ENCODE assay signal across 8 cellular contexts in genomic region chr4:73257242-73257994, GRCh38. TPM values are rescaled to one million over a fixed set of nuclear protein-coding genes. Genes with fewer than 3 reads are reported as not detected.
DNase-seq lines count a peak whose midpoint lies in the region; ATAC-seq and TF ChIP-seq lines count a peak whose summit lies in the region.

No MANE protein-coding gene starts in this region.

- no peaks in the 10 kb centered on the region for H3K36me3 Mint-ChIP-seq in IgD-negative memory B cell
- H3K36me3 Mint-ChIP-seq in activated T-cell treated with anti-CD3 and anti-CD28 coated beads, Interleukin-2, amount 50 U/mL, for 72 hours (ENCODE audit: insufficient read depth in 2 of 2), result peaks cover 6 to 32% of the 10 kb centered on the region in 2 donors
- H3K36me3 Mint-ChIP-seq in naive thymus-derived CD4-positive, alpha-beta T cell, result peaks cover 0 to 12% (median 0%) of the 10 kb centered on the region in 5 donors
- peaks cover 15 to 22% of the 10 kb centered on the region in 2 donors for H3K36me3 Mint-ChIP-seq in stimulated activated naive B cell treated with anti-CD40 and anti-IgM and Interleukin-4, amounts not matched to agents 10 μg/mL and 1 μg/mL and 100 μg/mL, for 72 hours

- no peaks in the 10 kb centered on the region for H3K27me3 Mint-ChIP-seq in IgD-negative memory B cell
- no peaks in the 10 kb centered on the region for H3K27me3 Mint-ChIP-seq in activated T-cell treated with anti-CD3 and anti-CD28 coated beads, Interleukin-2, amount 50 U/mL, for 72 hours (ENCODE audit: low read depth)
- H3K27me3 Mint-ChIP-seq in naive thymus-derived CD4-positive, alpha-beta T cell, result no peaks in the 10 kb centered on the region
- no peaks in the 10 kb centered on the region for H3K27me3 Mint-ChIP-seq in stimulated activated naive B cell treated with anti-CD40 and anti-IgM and Interleukin-4, amounts not matched to agents 10 μg/mL and 1 μg/mL and 100 μg/mL, for 72 hours

- H4K20me1 ChIP-seq in fibroblast of lung (ENCODE audit: control insufficient read depth, extremely low read depth, insufficient read depth, low read length), result no peaks in the 10 kb centered on the region

- H3K9me3 Mint-ChIP-seq in IgD-negative memory B cell, result no peaks in the 10 kb centered on the region
- H3K9me3 Mint-ChIP-seq in activated T-cell treated with anti-CD3 and anti-CD28 coated beads, Interleukin-2, amount 50 U/mL, for 72 hours, result no peaks in the 10 kb centered on the region
- peaks cover 0 to 6% (median 0%) of the 10 kb centered on the region in 11 donors for H3K9me3 Mint-ChIP-seq in naive thymus-derived CD4-positive, alpha-beta T cell
- H3K9me3 Mint-ChIP-seq in stimulated activated naive B cell treated with anti-CD40 and anti-IgM and Interleukin-4, amounts not matched to agents 10 μg/mL and 1 μg/mL and 100 μg/mL, for 72 hours, result no peaks in the 10 kb centered on the region

- peaks cover 75% of the 10 kb centered on the region for H3K79me2 ChIP-seq in fibroblast of lung (ENCODE audit: control insufficient read depth, insufficient read depth, low read length)

- intact Hi-C loops in naive thymus-derived CD4-positive, alpha-beta T cell (cut with micrococcal nuclease), result loop anchor here (1.0 to 10.0 kb wide), 11 partner anchors 71 to 1140 kb away; no protein-coding TSS in a partner anchor

- peak overlapping the region; percentile 57 to 96 (median 78) for H3K4me3 ChIP-seq in fibroblast of lung (replicated peaks in 1 of 4; ENCODE audit: control extremely low read depth in 1 of 4, insufficient read depth in 1 of 4, low read depth in 3 of 4, low read length in 4 of 4)
- H3K4me3 ChIP-seq in naive thymus-derived CD4-positive, alpha-beta T cell (ENCODE audit: low read length), result peak overlapping the region; percentile 81

- peak overlapping the region; percentile 97 for H3K27ac ChIP-seq in fibroblast of lung (ENCODE audit: insufficient read depth, low read length)
- H3K27ac ChIP-seq in naive thymus-derived CD4-positive, alpha-beta T cell (ENCODE audit: low read depth, low read length), result peak overlapping the region; percentile 98

- POLR2A ChIA-PET in naive thymus-derived CD4-positive, alpha-beta T cell (lab: Charles Lee), result interaction anchor here (0.6 to 7.0 kb wide), 4 partner anchors 36 to 188 kb away, joined by 3 to 84 read pairs (median 3); partner anchors contain the start of gene COX18

- peak overlapping the region; percentile 99 to 100 (median 100) for H3K27ac Mint-ChIP-seq in IgD-negative memory B cell
- H3K27ac Mint-ChIP-seq in activated T-cell treated with anti-CD3 and anti-CD28 coated beads, Interleukin-2, amount 50 U/mL, for 72 hours, result peak overlapping the region; percentile 99
- H3K27ac Mint-ChIP-seq in naive thymus-derived CD4-positive, alpha-beta T cell, result peak overlapping the region; percentile 96 to 100 (median 100)
- peak overlapping the region; percentile 100 for H3K27ac Mint-ChIP-seq in stimulated activated naive B cell treated with anti-CD40 and anti-IgM and Interleukin-4, amounts not matched to agents 10 μg/mL and 1 μg/mL and 100 μg/mL, for 72 hours

- no peaks in the 10 kb centered on the region for H3K27me3 ChIP-seq in fibroblast of lung (ENCODE audit: control insufficient read depth, insufficient read depth, low read length)
- H3K27me3 ChIP-seq in naive thymus-derived CD4-positive, alpha-beta T cell (ENCODE audit: control insufficient read depth in 2 of 2, insufficient read depth in 2 of 2, low read length in 2 of 2), result no peaks in the 10 kb centered on the region

- H2AFZ ChIP-seq in fibroblast of lung (ENCODE audit: low read length), result no peak overlapping the region

- peak; percentile 62 for DNase-seq in AG09319 (ENCODE audit: extremely low read depth, low read depth)
- peak; percentile 92 for DNase-seq in OCI-M1 (lab: John Stamatoyannopoulos, UW)
- peak; percentile 60 to 63 for DNase-seq in activated T-cell treated with anti-CD3 and anti-CD28 coated beads, Interleukin-2, amount 50 U/mL, for 72 hours
- DNase-seq in fibroblast of lung (ENCODE audit: low read depth in 2 of 2), result peak; percentile 79 to 91
- DNase-seq in naive thymus-derived CD4-positive, alpha-beta T cell, result peak; percentile 38 to 71 (median 54)
- peak; percentile 21 for DNase-seq in stimulated activated naive B cell treated with anti-CD40 and anti-IgM and Interleukin-4, amounts not matched to agents 10 μg/mL and 1 μg/mL and 100 μg/mL, for 72 hours

- peak; percentile 73 for TF ChIP-seq CTCF in AG09319 (IDR thresholded peaks at IDR 0.05; ENCODE audit: low read depth, low read length)
- TF ChIP-seq CTCF in fibroblast of lung (conservative IDR thresholded peaks at IDR 0.05 in 1 of 2, IDR thresholded peaks at IDR 0.05 in 1 of 2; ENCODE audit: low read depth in 1 of 2, low read length in 2 of 2), result peak; percentile 76 to 85

- H3K4me1 ChIP-seq in fibroblast of lung (ENCODE audit: control insufficient read depth, extremely low read depth, insufficient read depth, low read length), result peaks cover 3% of the 10 kb centered on the region
- H3K4me1 ChIP-seq in naive thymus-derived CD4-positive, alpha-beta T cell (ENCODE audit: control insufficient read depth in 2 of 2, insufficient read depth in 2 of 2, low read length in 2 of 2), result peaks cover 6 to 45% of the 10 kb centered on the region in 2 donors

- H3K9me3 ChIP-seq in fibroblast of lung (ENCODE audit: control insufficient read depth, insufficient read depth, low read depth, low read length), result no peaks in the 10 kb centered on the region
- H3K9me3 ChIP-seq in naive thymus-derived CD4-positive, alpha-beta T cell (ENCODE audit: control insufficient read depth in 2 of 3, low read length in 3 of 3), result no peaks in the 10 kb centered on the region

- H3K9ac ChIP-seq in fibroblast of lung (ENCODE audit: insufficient read depth, low read length), result peak overlapping the region; percentile 96

- H3K4me2 ChIP-seq in fibroblast of lung (ENCODE audit: extremely low read depth, insufficient read depth, low read length), result peak overlapping the region; percentile 79

- H3K36me3 ChIP-seq in fibroblast of lung (ENCODE audit: control insufficient read depth, insufficient read depth, low read length), result no peaks in the 10 kb centered on the region
- peaks cover 0 to 10% (median 9%) of the 10 kb centered on the region in 3 experiments for H3K36me3 ChIP-seq in naive thymus-derived CD4-positive, alpha-beta T cell (ENCODE audit: control insufficient read depth in 2 of 3, insufficient read depth in 3 of 3, low read length in 3 of 3)

- H3K4me3 Mint-ChIP-seq in IgD-negative memory B cell, result peak overlapping the region; percentile 98 to 100 (median 99)
- peak overlapping the region; percentile 93 to 99 for H3K4me3 Mint-ChIP-seq in activated T-cell treated with anti-CD3 and anti-CD28 coated beads, Interleukin-2, amount 50 U/mL, for 72 hours
- H3K4me3 Mint-ChIP-seq in naive thymus-derived CD4-positive, alpha-beta T cell, result peak overlapping the region; percentile 98 to 100 (median 99)
- H3K4me3 Mint-ChIP-seq in stimulated activated naive B cell treated with anti-CD40 and anti-IgM and Interleukin-4, amounts not matched to agents 10 μg/mL and 1 μg/mL and 100 μg/mL, for 72 hours, result peak overlapping the region; percentile 97

- CTCF ChIA-PET in naive thymus-derived CD4-positive, alpha-beta T cell (lab: Charles Lee), result interaction anchor here (0.6 to 1.2 kb wide), 8 partner anchors 35 to 199 kb away, joined by 3 to 4 read pairs (median 4); no protein-coding TSS in a partner anchor

- H3K4me1 Mint-ChIP-seq in IgD-negative memory B cell, result peaks cover 42 to 60% (median 53%) of the 10 kb centered on the region in 3 donors
- peaks cover 65% of the 10 kb centered on the region for H3K4me1 Mint-ChIP-seq in activated T-cell treated with anti-CD3 and anti-CD28 coated beads, Interleukin-2, amount 50 U/mL, for 72 hours (ENCODE audit: low read depth)
- H3K4me1 Mint-ChIP-seq in naive thymus-derived CD4-positive, alpha-beta T cell, result peaks cover 37 to 90% (median 79%) of the 10 kb centered on the region in 7 donors
- peaks cover 17 to 69% of the 10 kb centered on the region in 2 donors for H3K4me1 Mint-ChIP-seq in stimulated activated naive B cell treated with anti-CD40 and anti-IgM and Interleukin-4, amounts not matched to agents 10 μg/mL and 1 μg/mL and 100 μg/mL, for 72 hours

- ATAC-seq in GM19035 (IDR thresholded peaks at IDR 0.05; ENCODE audit: unreplicated experiment), result peak; percentile 26
- peak in 1 of 2 donors; percentile 29 for ATAC-seq in activated T-cell treated with anti-CD3 and anti-CD28 coated beads, Interleukin-2, amount 50 U/mL, for 72 hours (replicated peaks in 1 of 2)
- ATAC-seq in naive thymus-derived CD4-positive, alpha-beta T cell, result peak; percentile 50
- peak; percentile 10 to 12 for ATAC-seq in stimulated activated naive B cell treated with anti-CD40 and anti-IgM and Interleukin-4, amounts not matched to agents 10 μg/mL and 1 μg/mL and 100 μg/mL, for 72 hours (replicated peaks)

RNA-seq across cellular contexts. Expression of gene ANKRD17, which starts 1.2 kb away (rescaled TPM):
- polyA plus RNA-seq in IgD-negative memory B cell (9.6 TPM), fibroblast of lung (50.8 and 54.6 TPM in 2 replicates)
- 10 to 100 TPM; 43.9 to 50.9 TPM for total RNA-seq in activated T-cell treated with anti-CD3 and anti-CD28 coated beads, Interleukin-2, amount 50 U/mL, for 72 hours
- 36.5 and 46.2 TPM in 2 replicates for total RNA-seq in fibroblast of lung
- polyA plus RNA-seq in fibroblast of lung (2012), result 29.3 and 30.0 TPM in 2 replicates
- 49.5 and 57.9 TPM in 2 replicates for polyA minus RNA-seq in fibroblast of lung (ENCODE audit: low replicate concordance)
- total RNA-seq in naive thymus-derived CD4-positive, alpha-beta T cell, result 10 to 100 TPM; 54.4 to 67.5 (median 59.6) TPM
- 10 to 100 TPM; 13.1 to 18.4 TPM for polyA plus RNA-seq in naive thymus-derived CD4-positive, alpha-beta T cell

Comparison
In these comparisons a context has a peak if more than half of its experiments do, and no peak if none do; other contexts are left out.
1. DNase-seq: peak in every context shown above with its lines; median percentile 92 in OCI-M1; 85 in fibroblast of lung; 62 in AG09319; 62 in activated T-cell treated with anti-CD3 and anti-CD28 coated beads, Interleukin-2, amount 50 U/mL, for 72 hours; 54 in naive thymus-derived CD4-positive, alpha-beta T cell; 21 in stimulated activated naive B cell treated with anti-CD40 and anti-IgM and Interleukin-4, amounts not matched to agents 10 μg/mL and 1 μg/mL and 100 μg/mL, for 72 hours.